In the genomic region with DNA sequence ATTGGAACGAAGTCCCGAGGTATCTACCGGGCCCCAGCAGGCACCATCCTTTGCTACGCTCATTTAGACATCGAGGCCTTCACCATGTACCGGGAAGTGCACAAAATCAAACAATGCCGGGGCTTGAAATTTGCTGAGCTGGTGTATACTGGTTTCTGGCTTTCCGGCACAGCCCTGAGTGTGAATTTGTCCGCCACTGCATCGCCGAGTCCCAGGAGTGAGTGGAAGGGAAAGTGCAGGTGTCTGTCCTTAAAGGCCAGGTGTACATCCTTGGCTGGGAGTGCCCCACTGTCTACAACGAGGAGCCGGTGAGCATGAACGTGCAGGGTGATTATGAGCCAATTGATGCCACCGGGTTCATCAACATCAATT, we compare ENCODE assay signal across 19 cellular contexts.
"Had no signal": no experiment of that assay in that cellular context is flagged by ENCODE, and none has a peak within 500 bp of the region (broad histone marks: within the 10 kb centered on the region; RNA-seq: fewer than 3 reads in every experiment).

No MANE protein-coding gene starts in this region.

- H3K9ac ChIP-seq: KMS-11, SK-N-SH had no signal

- H3K4me2 ChIP-seq: KMS-11, SK-N-SH had no signal

- FAIRE-seq: RCC 7860 had no signal

- H3K27ac ChIP-seq: KMS-11, RWPE1 had no signal

- DNase-seq: IMR-90, Kasumi-1, MM.1S, NCI-H1092 treated with DMSO at 0.1 percent for 48 hours, NCI-H1436, NCI-H187, NCI-H2029, NCI-H2081 treated with DMSO at 0.1 percent for 48 hours, NCI-H2171 treated with DMSO at 0.1 percent for 48 hours, NCI-H345, NCI-H446 treated with DMSO at 0.1 percent for 48 hours, NCI-H510A treated with DMSO at 0.1 percent for 48 hours, NCI-H526, NCI-H82, SHP77, SK-N-SH had no signal

- H3K9me3 ChIP-seq: SK-N-SH had no signal
